In the genomic region with DNA sequence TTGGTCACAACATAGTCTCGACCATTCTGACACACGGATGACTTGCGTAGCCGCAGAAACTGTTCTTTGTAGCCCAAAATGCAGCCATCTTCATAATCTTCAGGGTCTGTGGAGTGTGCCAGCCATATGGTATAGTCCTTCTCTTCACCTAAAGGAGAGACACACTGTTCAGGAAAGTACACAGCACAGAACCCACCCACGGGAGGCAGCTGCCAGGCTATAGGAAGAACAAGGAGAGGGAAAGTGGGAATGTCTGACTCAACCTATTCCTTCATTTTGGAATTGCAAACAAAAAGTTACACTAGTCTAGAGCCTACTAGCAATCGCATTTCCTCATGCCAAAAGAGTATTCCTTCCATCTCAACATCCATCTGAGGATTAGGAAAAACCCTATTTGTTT, we compare ENCODE assay signal across 16 cellular contexts. TPM values are rescaled to one million over a fixed set of nuclear protein-coding genes. Genes with fewer than 3 reads are reported as not detected.
DNase-seq lines count a peak whose midpoint lies in the region; ATAC-seq and TF ChIP-seq lines count a peak whose summit lies in the region.
"Had no signal": no experiment of that assay in that cellular context is flagged by ENCODE, and none has a peak within 500 bp of the region (broad histone marks: within the 10 kb centered on the region; RNA-seq: fewer than 3 reads in every experiment).

No MANE protein-coding gene starts in this region.

- H3K4me1 Mint-ChIP-seq in glutamatergic neuron (ENCODE audit: low read depth, unreplicated experiment), result peaks cover 11% of the 10 kb centered on the region
- H3K4me1 Mint-ChIP-seq: IgD-negative memory B cell had no signal

- H3K27ac ChIP-seq in cingulate gyrus (ENCODE audit: low read depth, low read length), result peak overlapping the region; percentile 57
- H3K27ac ChIP-seq in temporal lobe (ENCODE audit: low read depth, low read length), result peak overlapping the region; percentile 69
- H3K27ac ChIP-seq: C4-2B had no signal

- H3K36me3 Mint-ChIP-seq in glutamatergic neuron (ENCODE audit: unreplicated experiment), result peaks cover 13% of the 10 kb centered on the region

- TF ChIP-seq CTCF in glutamatergic neuron (IDR thresholded peaks at IDR 0.05; ENCODE audit: partially characterized antibody, unreplicated experiment), result no peak

- H3K27ac Mint-ChIP-seq in glutamatergic neuron (ENCODE audit: unreplicated experiment), result no peak overlapping the region
- H3K27ac Mint-ChIP-seq: CD4-positive, alpha-beta T cell; GM23338; HFFc6; IgD-negative memory B cell had no signal

- DNase-seq in middle frontal gyrus (ENCODE audit: extremely low spot score, low spot score), result peak; percentile 58
- no peak for DNase-seq in glutamatergic neuron
- DNase-seq in NCI-H2227 treated with DMSO at 0.1 percent for 48 hours (lab: John Stamatoyannopoulos, UW), result no peak
- DNase-seq: ACHN; AML-193; Caco-2; CD4-positive, alpha-beta T cell; HFFc6 had no signal

- no peak overlapping the region for H3K4me3 Mint-ChIP-seq in glutamatergic neuron (ENCODE audit: unreplicated experiment)
- H3K4me3 Mint-ChIP-seq: CD4-positive, alpha-beta T cell; GM23338; HFFc6; IgD-negative memory B cell had no signal

- ATAC-seq in HG03565 (IDR thresholded peaks at IDR 0.05; ENCODE audit: unreplicated experiment), result no peak
- ATAC-seq: GM23338, HCT116, HepG2 had no signal

- H3K9me3 Mint-ChIP-seq in glutamatergic neuron (ENCODE audit: unreplicated experiment), result peaks cover 4% of the 10 kb centered on the region
- H3K9me3 Mint-ChIP-seq: CD4-positive, alpha-beta T cell; GM23338; HFFc6; IgD-negative memory B cell had no signal

- H3K27me3 Mint-ChIP-seq in glutamatergic neuron (ENCODE audit: unreplicated experiment), result peaks cover 3% of the 10 kb centered on the region
- H3K27me3 Mint-ChIP-seq: CD4-positive, alpha-beta T cell had no signal

RNA-seq across cellular contexts. Expression of gene MYBPHL, which starts 16.2 kb away (rescaled TPM):
- not detected for total RNA-seq in temporal lobe
- total RNA-seq in glutamatergic neuron (ENCODE audit: unreplicated experiment), result 0.64 TPM
- total RNA-seq: Caco-2; CD4-positive, alpha-beta T cell; GM23338; HFFc6 had no signal

RNA-seq across cellular contexts. Expression of gene PSRC1, which starts 40.0 kb away (rescaled TPM):
- 6.9 TPM for total RNA-seq in temporal lobe
- total RNA-seq in glutamatergic neuron (ENCODE audit: unreplicated experiment), result 13.9 TPM
